Comparison of ENCODE assay signal across 13 cellular contexts in genomic region chr3:112699436-112699978, GRCh38. TPM values are rescaled to one million over a fixed set of nuclear protein-coding genes. Genes with fewer than 3 reads are reported as not detected.
DNase-seq lines count a peak whose midpoint lies in the region; ATAC-seq and TF ChIP-seq lines count a peak whose summit lies in the region.
"Had no signal": no experiment of that assay in that cellular context is flagged by ENCODE, and none has a peak within 500 bp of the region (broad histone marks: within the 10 kb centered on the region; RNA-seq: fewer than 3 reads in every experiment).

No MANE protein-coding gene starts in this region.

- H3K9me3 ChIP-seq in SK-N-SH (0 out of 2 replicates have a peak, but pooled peaks cover 6% of the 10 kb centered on the region), fibroblast of lung (ENCODE audit: control insufficient read depth, insufficient read depth, low read depth, low read length) (no peaks in the 10 kb centered on the region)
- H3K9me3 ChIP-seq: body of pancreas had no signal

- H3K36me3 ChIP-seq in SK-N-SH (replicated peaks in 1 of 2; ENCODE audit: control insufficient read depth in 1 of 2, insufficient read depth in 2 of 2, low read length in 1 of 2) (no peaks in the 10 kb centered on the region), fibroblast of lung (ENCODE audit: control insufficient read depth, insufficient read depth, low read length) (no peaks in the 10 kb centered on the region)

- H3K9me3 Mint-ChIP-seq in activated naive CD4-positive, alpha-beta T cell treated with anti-CD3 and anti-CD28 coated beads for 36 hours: no peaks in the 10 kb centered on the region
- H3K9me3 Mint-ChIP-seq in activated naive CD4-positive, alpha-beta T cell treated with anti-CD3 and anti-CD28 coated beads, Interleukin-2, amount 50 U/mL, for 72 hours: peaks cover 0 to 4% of the 10 kb centered on the region in 2 donors
- peaks cover 0 to 12% (median 2%) of the 10 kb centered on the region in 9 donors for H3K9me3 Mint-ChIP-seq in naive thymus-derived CD8-positive, alpha-beta T cell

- peak in 1 of 2 experiments; percentile 61; a peak in 1 of 4 replicates for TF ChIP-seq EP300 in SK-N-SH (IDR thresholded peaks at IDR 0.05; ENCODE audit: borderline replicate concordance in 1 of 2, low read depth in 1 of 2, low read length in 1 of 2)

- no peaks in the 10 kb centered on the region for H3K4me1 Mint-ChIP-seq in activated naive CD4-positive, alpha-beta T cell treated with anti-CD3 and anti-CD28 coated beads for 36 hours (ENCODE audit: low read depth)
- no peaks in the 10 kb centered on the region for H3K4me1 Mint-ChIP-seq in naive thymus-derived CD8-positive, alpha-beta T cell

- H3K27me3 Mint-ChIP-seq in activated naive CD4-positive, alpha-beta T cell treated with anti-CD3 and anti-CD28 coated beads for 36 hours (ENCODE audit: low read depth): peaks cover 10% of the 10 kb centered on the region
- peaks cover 6 to 40% (median 14%) of the 10 kb centered on the region in 5 donors for H3K27me3 Mint-ChIP-seq in naive thymus-derived CD8-positive, alpha-beta T cell

- peak; percentile 9 for DNase-seq in activated naive CD4-positive, alpha-beta T cell treated with anti-CD3 and anti-CD28 coated beads for 36 hours
- DNase-seq in activated naive CD4-positive, alpha-beta T cell treated with anti-CD3 and anti-CD28 coated beads, Interleukin-2, amount 50 U/mL, for 72 hours (ENCODE audit: low spot score in 2 of 2): no peak
- DNase-seq in SK-N-SH (no peak), fibroblast of lung (ENCODE audit: low read depth in 2 of 2) (peak; percentile 42 to 87), NCI-H1417 treated with DMSO at 0.1 percent for 48 hours (lab: John Stamatoyannopoulos, UW) (no peak)
- DNase-seq in naive thymus-derived CD8-positive, alpha-beta T cell: no peak
- DNase-seq: activated CD8-positive, alpha-beta memory T cell treated with anti-CD3 and anti-CD28 coated beads, Interleukin-2, amount 50 U/mL, for 48 hours; body of pancreas; KG1; NCI-H526 had no signal

- ATAC-seq in activated naive CD4-positive, alpha-beta T cell treated with anti-CD3 and anti-CD28 coated beads, Interleukin-2, amount 50 U/mL, for 72 hours: no peak
- no peak for ATAC-seq in naive thymus-derived CD8-positive, alpha-beta T cell
- no peak for ATAC-seq in HG02588 (IDR thresholded peaks at IDR 0.05; ENCODE audit: unreplicated experiment)
- no peak for ATAC-seq in HG02840 (IDR thresholded peaks at IDR 0.05; ENCODE audit: low FRiP score, unreplicated experiment)
- ATAC-seq: body of pancreas had no signal

- CTCF ChIA-PET in activated naive CD4-positive, alpha-beta T cell treated with anti-CD3 and anti-CD28 coated beads for 36 hours (lab: Charles Lee): no interaction called here
- CTCF ChIA-PET in SK-N-SH (lab: Yijun Ruan, JAX): no interaction called here

- no peaks in the 10 kb centered on the region for H3K9me2 ChIP-seq in SK-N-SH

- H3K27ac Mint-ChIP-seq in activated naive CD4-positive, alpha-beta T cell treated with anti-CD3 and anti-CD28 coated beads for 36 hours: no peak overlapping the region
- no peak overlapping the region for H3K27ac Mint-ChIP-seq in activated naive CD4-positive, alpha-beta T cell treated with anti-CD3 and anti-CD28 coated beads, Interleukin-2, amount 50 U/mL, for 72 hours
- H3K27ac Mint-ChIP-seq in naive thymus-derived CD8-positive, alpha-beta T cell: no peak overlapping the region
- H3K27ac Mint-ChIP-seq: T-helper 1 cell treated with Interleukin-12 subunit alpha and Interleukin-12 subunit beta and Interleukin-4 antibody, amounts not matched to agents 30 μg/mL and 1 μg/mL, for 36 hours had no signal

- peak overlapping the region; percentile 46 for H3K4me2 ChIP-seq in SK-N-SH
- no peak overlapping the region for H3K4me2 ChIP-seq in fibroblast of lung (ENCODE audit: extremely low read depth, insufficient read depth, low read length)

- H2AFZ ChIP-seq in SK-N-SH (ENCODE audit: low read depth): peak overlapping the region; percentile 65; the same call in 1 of the 2 replicates
- H2AFZ ChIP-seq in fibroblast of lung (ENCODE audit: low read length): peak overlapping the region; percentile 20

- H3K4me3 ChIP-seq in SK-N-SH (ENCODE audit: low read depth in 2 of 2, low read length in 1 of 2): no peak overlapping the region; a peak in 1 of 4 replicates
- no peak overlapping the region for H3K4me3 ChIP-seq in fibroblast of lung (replicated peaks in 1 of 4; ENCODE audit: control extremely low read depth in 1 of 4, insufficient read depth in 1 of 4, low read depth in 3 of 4, low read length in 4 of 4)
- H3K4me3 ChIP-seq: body of pancreas had no signal

- TF ChIP-seq RAD21 in SK-N-SH (IDR thresholded peaks at IDR 0.05; ENCODE audit: low read length): no peak

- H3K27ac ChIP-seq in SK-N-SH (ENCODE audit: low read depth in 2 of 2, low read length in 1 of 2) (peak overlapping the region in 1 of 2 experiments; percentile 80; a peak in 2 of 4 replicates), fibroblast of lung (ENCODE audit: insufficient read depth, low read length) (peak overlapping the region; percentile 47)
- H3K27ac ChIP-seq: body of pancreas had no signal

- peak; percentile 50 for TF ChIP-seq CTCF in SK-N-SH (IDR thresholded peaks at IDR 0.05)
- peak in 1 of 2 donors; percentile 7 for TF ChIP-seq CTCF in fibroblast of lung (conservative IDR thresholded peaks at IDR 0.05 in 1 of 2, IDR thresholded peaks at IDR 0.05 in 1 of 2; ENCODE audit: low read depth in 1 of 2, low read length in 2 of 2)

- no peaks in the 10 kb centered on the region for H3K27me3 ChIP-seq in SK-N-SH (ENCODE audit: insufficient read depth)
- H3K27me3 ChIP-seq in fibroblast of lung (ENCODE audit: control insufficient read depth, insufficient read depth, low read length): no peaks in the 10 kb centered on the region
- H3K27me3 ChIP-seq: body of pancreas had no signal

- POLR2A ChIA-PET in SK-N-SH (lab: Yijun Ruan, JAX): no interaction called here
- POLR2A ChIA-PET in naive thymus-derived CD8-positive, alpha-beta T cell (lab: Charles Lee): no interaction called here

- H3K4me3 Mint-ChIP-seq in activated naive CD4-positive, alpha-beta T cell treated with anti-CD3 and anti-CD28 coated beads for 36 hours: no peak overlapping the region
- no peak overlapping the region for H3K4me3 Mint-ChIP-seq in naive thymus-derived CD8-positive, alpha-beta T cell
- H3K4me3 Mint-ChIP-seq: T-helper 1 cell treated with Interleukin-12 subunit alpha and Interleukin-12 subunit beta and Interleukin-4 antibody, amounts not matched to agents 30 μg/mL and 1 μg/mL, for 36 hours had no signal

- H3F3A ChIP-seq in SK-N-SH (replicated peaks; ENCODE audit: insufficient read depth): peaks cover 23% of the 10 kb centered on the region

- no peaks in the 10 kb centered on the region for H3K4me1 ChIP-seq in SK-N-SH (ENCODE audit: control insufficient read depth in 1 of 2, insufficient read depth in 2 of 2, low read depth in 1 of 2, low read length in 1 of 2)
- peaks cover 8% of the 10 kb centered on the region for H3K4me1 ChIP-seq in fibroblast of lung (ENCODE audit: control insufficient read depth, extremely low read depth, insufficient read depth, low read length)
- H3K4me1 ChIP-seq: body of pancreas had no signal

- intact Hi-C loops in activated naive CD4-positive, alpha-beta T cell treated with anti-CD3 and anti-CD28 coated beads for 36 hours (cut with micrococcal nuclease): loop anchor here (1.0 kb wide), 1 partner anchor 56 kb away; no protein-coding TSS in a partner anchor

- H4K20me1 ChIP-seq in SK-N-SH (ENCODE audit: insufficient read depth) (no peaks in the 10 kb centered on the region), fibroblast of lung (ENCODE audit: control insufficient read depth, extremely low read depth, insufficient read depth, low read length) (no peaks in the 10 kb centered on the region)

- H3K36me3 Mint-ChIP-seq in activated naive CD4-positive, alpha-beta T cell treated with anti-CD3 and anti-CD28 coated beads for 36 hours (ENCODE audit: low read depth): no peaks in the 10 kb centered on the region
- no peaks in the 10 kb centered on the region for H3K36me3 Mint-ChIP-seq in activated naive CD4-positive, alpha-beta T cell treated with anti-CD3 and anti-CD28 coated beads, Interleukin-2, amount 50 U/mL, for 72 hours
- H3K36me3 Mint-ChIP-seq in naive thymus-derived CD8-positive, alpha-beta T cell: no peaks in the 10 kb centered on the region

- H3K9ac ChIP-seq in SK-N-SH (peak overlapping the region; percentile 41; the same call in 1 of the 2 replicates), fibroblast of lung (ENCODE audit: insufficient read depth, low read length) (no peak overlapping the region)

- H3K79me2 ChIP-seq in SK-N-SH (ENCODE audit: insufficient read depth): no peaks in the 10 kb centered on the region
- H3K79me2 ChIP-seq in fibroblast of lung (ENCODE audit: control insufficient read depth, insufficient read depth, low read length): no peaks in the 10 kb centered on the region

- WGBS in SK-N-SH (ENCODE audit: low lambda C conversion rate): 13% methylated on average over 4 of the region's 4 CpGs

TF ChIP-seq in SK-N-SH, 30 proteins besides CTCF, POLR2A, EP300 and RAD21 (continues in another document):
- TF ChIP-seq TEAD4 (IDR thresholded peaks at IDR 0.05; ENCODE audit: borderline replicate concordance, insufficient read depth) (peak; percentile 77), SMC3 (IDR thresholded peaks at IDR 0.05; ENCODE audit: low read depth, low read length) (no peak), PBX3 (IDR thresholded peaks at IDR 0.05) (peak; percentile 93)

RNA-seq across cellular contexts. Expression of gene CCDC80, which starts 58.6 kb away (rescaled TPM):
- total RNA-seq in activated naive CD4-positive, alpha-beta T cell treated with anti-CD3 and anti-CD28 coated beads for 36 hours: not detected
- under 1 TPM in 1 of 2 donors, not detected in 1; 0.47 TPM for total RNA-seq in activated naive CD4-positive, alpha-beta T cell treated with anti-CD3 and anti-CD28 coated beads, Interleukin-2, amount 50 U/mL, for 72 hours
- polyA plus RNA-seq in SK-N-SH (2012; rRNA removed): 83.4 and 103 TPM in 2 replicates
- polyA plus RNA-seq in SK-N-SH (2012; cell fraction: cytosol; rRNA removed): 113 and 151 TPM in 2 replicates
- 90.9 and 120 TPM in 2 replicates for polyA plus RNA-seq in SK-N-SH (2012; cell fraction: nucleus; rRNA removed)
- 153 and 366 TPM in 2 replicates for total RNA-seq in fibroblast of lung
- 131 and 526 TPM in 2 replicates for polyA plus RNA-seq in fibroblast of lung
- polyA plus RNA-seq in fibroblast of lung (2012): 362 and 1,849 TPM in 2 replicates
- 162 and 660 TPM in 2 replicates for polyA minus RNA-seq in fibroblast of lung (ENCODE audit: low replicate concordance)
- total RNA-seq in naive thymus-derived CD8-positive, alpha-beta T cell: not detected
- polyA plus RNA-seq in naive thymus-derived CD8-positive, alpha-beta T cell: under 1 TPM in 2 of 3 donors, not detected in 1; 0.04 to 0.09 TPM

Comparison
In these comparisons a context has a peak if more than half of its experiments do, and no peak if none do; other contexts are left out.
1. DNase-seq: peak in activated naive CD4-positive, alpha-beta T cell treated with anti-CD3 and anti-CD28 coated beads for 36 hours (single experiment) and fibroblast of lung (2 of 2); none in activated naive CD4-positive, alpha-beta T cell treated with anti-CD3 and anti-CD28 coated beads, Interleukin-2, amount 50 U/mL, for 72 hours (0 of 2), SK-N-SH (single experiment), naive thymus-derived CD8-positive, alpha-beta T cell (0 of 10) and NCI-H1417 treated with DMSO at 0.1 percent for 48 hours (single experiment).
2. RNA of gene CCDC80, which starts 58.6 kb away (total RNA-seq): 153 to 366 TPM in fibroblast of lung; 0.47 TPM in activated naive CD4-positive, alpha-beta T cell treated with anti-CD3 and anti-CD28 coated beads, Interleukin-2, amount 50 U/mL, for 72 hours, not detected in activated naive CD4-positive, alpha-beta T cell treated with anti-CD3 and anti-CD28 coated beads for 36 hours and not detected in naive thymus-derived CD8-positive, alpha-beta T cell; every median in the first group is over 100 times any median in the second.